ENCODE assay signal across 19 cellular contexts in the genomic region with DNA sequence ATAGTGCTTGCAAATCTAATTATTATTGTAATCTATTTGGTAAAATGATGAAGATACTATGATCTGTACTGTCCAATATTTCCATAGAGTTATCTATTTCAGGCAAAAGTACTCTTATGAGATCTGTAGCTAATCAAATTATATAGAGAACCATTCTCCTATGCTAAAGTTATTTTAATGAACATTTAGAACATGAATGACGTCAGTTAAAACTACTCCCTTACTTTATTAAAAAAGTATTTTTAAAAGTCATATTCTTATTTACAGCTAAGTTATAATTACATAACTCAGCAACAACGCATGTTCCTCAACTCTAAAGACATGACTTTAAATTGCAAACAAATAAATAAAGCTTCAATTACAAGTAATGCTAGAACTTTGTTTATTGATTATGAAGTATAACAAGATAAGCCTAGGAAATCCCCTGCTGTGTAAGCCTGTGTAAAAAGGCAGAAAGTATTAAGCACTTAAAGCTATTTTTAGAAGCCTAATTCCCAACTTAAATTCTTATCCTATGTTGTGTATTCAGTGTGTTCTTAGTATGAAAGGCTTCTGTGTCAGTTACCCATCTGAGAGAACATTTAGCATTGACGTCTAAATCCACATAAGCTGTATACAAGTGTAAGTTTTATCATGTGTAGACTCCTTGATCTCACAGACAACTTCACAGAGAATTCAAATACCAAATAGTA.
"Had no signal": no experiment of that assay in that cellular context is flagged by ENCODE, and none has a peak within 500 bp of the region (broad histone marks: within the 10 kb centered on the region; RNA-seq: fewer than 3 reads in every experiment).

No MANE protein-coding gene starts in this region.

- H3K36me3 ChIP-seq: adrenal gland, esophagus muscularis mucosa, tibial artery, WERI-Rb-1 had no signal

- H3K4me1 ChIP-seq: adrenal gland, esophagus muscularis mucosa, tibial artery had no signal

- H3K9me3 ChIP-seq: adrenal gland, esophagus muscularis mucosa, tibial artery had no signal

- DNase-seq: activated CD4-positive, alpha-beta T cell treated with anti-CD3 and anti-CD28 coated beads for 1 hour; activated CD4-positive, alpha-beta T cell treated with anti-CD3 and anti-CD28 coated beads, Interleukin-2, amount 50 U/mL, for 4 hours; activated effector memory CD4-positive, alpha-beta T cell treated with anti-CD3 and anti-CD28 coated beads, Interleukin-2, amount 50 U/mL, for 16 hours; activated T-cell treated with anti-CD3 and anti-CD28 coated beads, Interleukin-2, amount 50 U/mL, for 72 hours; adrenal gland; cerebellar nuclear complex; effector CD8-positive, alpha-beta T cell; nucleus accumbens; posterior cingulate gyrus; stimulated activated CD4-positive, alpha-beta T cell treated with anti-CD3 and anti-CD28 coated beads, Interleukin-12 subunit alpha, Interleukin-12 subunit beta, amount 100 ng/mL, for 4 hours; stimulated activated CD4-positive, alpha-beta T cell treated with anti-CD3 and anti-CD28 coated beads, Interleukin-1b, Interleukin-23, amount 100 ng/mL, for 48 hours; stimulated activated naive CD4-positive, alpha-beta T cell treated with Interleukin-2 at 50 U/mL for 16 hours; T-helper 2 cell; tibial artery; WERI-Rb-1 had no signal

- H3K27ac ChIP-seq: adrenal gland, esophagus muscularis mucosa, tibial artery, WERI-Rb-1 had no signal

- H3K4me3 ChIP-seq: adrenal gland, esophagus muscularis mucosa, tibial artery had no signal

- H3K27me3 ChIP-seq: adrenal gland, esophagus muscularis mucosa, tibial artery had no signal

- FAIRE-seq: astrocyte, bronchial epithelial cell, endothelial cell of umbilical vein had no signal
